In the genomic region with DNA sequence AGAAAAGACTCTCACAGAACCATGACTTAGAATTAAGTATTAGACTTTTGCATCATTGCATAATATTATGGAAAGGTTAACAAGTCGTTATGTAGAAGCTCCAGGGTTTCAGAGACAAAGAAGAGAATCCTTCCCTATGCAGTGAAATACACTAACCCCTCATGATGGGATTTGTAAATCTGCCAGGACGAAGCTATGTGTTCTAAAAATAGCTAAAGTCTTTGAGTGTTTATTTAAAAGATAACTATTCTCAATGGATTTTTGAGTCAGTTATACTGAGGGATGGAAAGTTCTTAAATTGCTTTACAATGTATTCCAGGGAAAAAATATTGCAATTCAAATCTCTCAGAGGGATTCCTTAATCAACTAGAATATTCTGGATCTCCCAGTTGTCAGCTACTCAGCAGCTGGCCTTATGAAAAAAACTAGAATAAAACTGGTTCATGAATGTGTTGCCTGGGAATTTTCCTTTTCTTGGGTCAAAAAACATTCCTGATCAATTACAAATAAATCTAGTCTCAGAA, we compare ENCODE assay signal across 19 cellular contexts.
"Had no signal": no experiment of that assay in that cellular context is flagged by ENCODE, and none has a peak within 500 bp of the region (broad histone marks: within the 10 kb centered on the region; RNA-seq: fewer than 3 reads in every experiment).

No MANE protein-coding gene starts in this region.

- H3K9me3 ChIP-seq: esophagus squamous epithelium, gastroesophageal sphincter, lower lobe of right lung, right lobe of liver, SJSA1, thoracic aorta had no signal

- H3K36me3 ChIP-seq: esophagus squamous epithelium, gastroesophageal sphincter, lower lobe of right lung, right lobe of liver, SJSA1, thoracic aorta, WERI-Rb-1 had no signal

- H3K4me3 ChIP-seq: esophagus squamous epithelium, gastroesophageal sphincter, lower lobe of right lung, right lobe of liver, SJSA1, thoracic aorta had no signal

- H3K27me3 ChIP-seq: esophagus squamous epithelium, gastroesophageal sphincter, right lobe of liver, SJSA1 had no signal

- DNase-seq: activated CD4-positive, alpha-beta T cell treated with anti-CD3 and anti-CD28 coated beads for 4 hours; activated CD8-positive, alpha-beta memory T cell treated with anti-CD3 and anti-CD28 coated beads, Interleukin-2, amount 50 U/mL, for 4 hours; activated CD8-positive, alpha-beta T cell treated with anti-CD3 and anti-CD28 coated beads for 36 hours; activated naive CD4-positive, alpha-beta T cell treated with Interleukin-2 at 50 U/mL for 16 hours; activated T-cell treated with anti-CD3 and anti-CD28 coated beads, Interleukin-2, amount 50 U/mL, for 72 hours; esophagus squamous epithelium; hippocampal formation; kidney glomerular epithelial cell; lower lobe of right lung; midbrain; naive B cell; right lobe of liver; stimulated activated CD4-positive, alpha-beta T cell treated with anti-CD3 and anti-CD28 coated beads, Interleukin-12 subunit alpha, Interleukin-12 subunit beta, amount 100 ng/mL, for 4 hours; stimulated activated naive CD8-positive, alpha-beta T cell treated with anti-CD3 and anti-CD28 coated beads, Interleukin-15, amount 100 ng/mL, for 72 hours; T-helper 1 cell; WERI-Rb-1 had no signal

- H3K4me1 ChIP-seq: esophagus squamous epithelium, lower lobe of right lung, right lobe of liver, SJSA1 had no signal

- ATAC-seq: activated CD8-positive, alpha-beta T cell treated with anti-CD3 and anti-CD28 coated beads for 36 hours; activated T-cell treated with anti-CD3 and anti-CD28 coated beads, Interleukin-2, amount 50 U/mL, for 72 hours; gastroesophageal sphincter; lower lobe of right lung; right lobe of liver; stimulated activated naive CD8-positive, alpha-beta T cell treated with anti-CD3 and anti-CD28 coated beads, Interleukin-15, amount 100 ng/mL, for 72 hours had no signal

- H3K27ac ChIP-seq: esophagus squamous epithelium, lower lobe of right lung, right lobe of liver, SJSA1, WERI-Rb-1 had no signal
